In genomic region chr13:42361701-42362100, GRCh38 we compare ENCODE assay signal across 17 cellular contexts.
"Had no signal": no experiment of that assay in that cellular context is flagged by ENCODE, and none has a peak within 500 bp of the region (broad histone marks: within the 10 kb centered on the region; RNA-seq: fewer than 3 reads in every experiment).

No MANE protein-coding gene starts in this region.

- H3K4me3 Mint-ChIP-seq: activated B cell treated with CpG ODN at 0.5 μM for 24 hours; activated T-cell treated with anti-CD3 and anti-CD28 coated beads, Interleukin-2, amount 50 U/mL, for 72 hours; dendritic cell treated with granulocyte-macrophage colony-stimulating factor and Interleukin-4, amounts not matched to agents 40 ng/mL and 50 ng/mL, for 4 days; nephron; stimulated activated naive CD8-positive, alpha-beta T cell treated with anti-CD3 and anti-CD28 coated beads, Interleukin-15, Interleukin-2, amounts not matched to agents 100 ng/mL and 50 ng/mL, for 24 hours; type B pancreatic cell had no signal

- H3K36me3 Mint-ChIP-seq: type B pancreatic cell had no signal

- ATAC-seq: activated naive CD4-positive, alpha-beta T cell treated with anti-CD3 and anti-CD28 coated beads, Interleukin-2, amount 50 U/mL, for 72 hours; activated T-cell treated with anti-CD3 and anti-CD28 coated beads, Interleukin-2, amount 50 U/mL, for 72 hours; mucosa of descending colon; right cardiac atrium had no signal

- H3K4me1 Mint-ChIP-seq: nephron had no signal

- H3K9me3 Mint-ChIP-seq: activated B cell treated with CpG ODN at 0.5 μM for 24 hours; activated naive CD4-positive, alpha-beta T cell treated with anti-CD3 and anti-CD28 coated beads, Interleukin-2, amount 50 U/mL, for 72 hours; dendritic cell treated with granulocyte-macrophage colony-stimulating factor and Interleukin-4, amounts not matched to agents 40 ng/mL and 50 ng/mL, for 4 days; nephron; stimulated activated naive CD8-positive, alpha-beta T cell treated with anti-CD3 and anti-CD28 coated beads, Interleukin-15, Interleukin-2, amounts not matched to agents 100 ng/mL and 50 ng/mL, for 24 hours; type B pancreatic cell had no signal

- DNase-seq: activated B cell treated with CpG ODN at 0.5 μM for 24 hours; activated naive CD4-positive, alpha-beta T cell; activated T-cell treated with anti-CD3 and anti-CD28 coated beads for 4 hours; activated T-cell treated with anti-CD3 and anti-CD28 coated beads, Interleukin-2, amount 50 U/mL, for 72 hours; central memory CD4-positive, alpha-beta T cell; effector CD4-positive, alpha-beta T cell; glutamatergic neuron; islet precursor cell; left ventricle myocardium inferior; mucosa of descending colon; right cardiac atrium; stimulated activated CD4-positive, alpha-beta T cell treated with anti-CD3 and anti-CD28 coated beads, Interleukin-4, amount 100 ng/mL, for 1 hour had no signal

- H3K27me3 Mint-ChIP-seq: activated B cell treated with CpG ODN at 0.5 μM for 24 hours; dendritic cell treated with granulocyte-macrophage colony-stimulating factor and Interleukin-4, amounts not matched to agents 40 ng/mL and 50 ng/mL, for 4 days; stimulated activated naive CD8-positive, alpha-beta T cell treated with anti-CD3 and anti-CD28 coated beads, Interleukin-15, Interleukin-2, amounts not matched to agents 100 ng/mL and 50 ng/mL, for 24 hours had no signal

- H3K27ac Mint-ChIP-seq: activated B cell treated with CpG ODN at 0.5 μM for 24 hours; activated naive CD4-positive, alpha-beta T cell treated with anti-CD3 and anti-CD28 coated beads, Interleukin-2, amount 50 U/mL, for 72 hours; activated T-cell treated with anti-CD3 and anti-CD28 coated beads, Interleukin-2, amount 50 U/mL, for 72 hours; dendritic cell treated with granulocyte-macrophage colony-stimulating factor and Interleukin-4, amounts not matched to agents 40 ng/mL and 50 ng/mL, for 4 days; nephron; stimulated activated naive CD8-positive, alpha-beta T cell treated with anti-CD3 and anti-CD28 coated beads, Interleukin-15, Interleukin-2, amounts not matched to agents 100 ng/mL and 50 ng/mL, for 24 hours; type B pancreatic cell had no signal
